ENCODE assay signal across 1 cellular context in the genomic region with DNA sequence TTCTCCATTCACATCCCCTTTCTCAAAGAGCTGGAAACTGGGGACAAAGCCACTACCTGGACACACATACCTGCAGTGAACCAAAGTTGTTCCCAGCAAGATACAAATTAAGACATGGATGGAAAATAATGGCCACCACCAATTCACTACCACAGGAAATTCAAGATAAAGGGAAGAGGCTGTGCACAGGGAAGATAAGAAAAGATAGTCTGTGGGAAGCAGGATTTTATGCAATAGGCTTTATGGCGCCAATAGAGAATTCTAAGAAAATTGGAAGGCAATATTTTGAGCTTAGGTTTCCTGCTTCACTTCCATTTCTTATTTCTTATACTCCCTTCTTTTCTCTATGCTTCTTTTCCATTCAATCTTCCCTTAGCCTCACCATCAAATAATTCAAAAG.
TF ChIP-seq lines count a peak whose summit lies in the region.

No MANE protein-coding gene starts in this region.

TF ChIP-seq in K562, 482 proteins besides CTCF, POLR2A, EP300 and RAD21 (continued from another document):
- TF ChIP-seq ZNF146 (CRISPR knock-in tag; IDR thresholded peaks at IDR 0.05; ENCODE audit: unreplicated experiment) (no peak), HOXB6 (CRISPR knock-in tag; IDR thresholded peaks at IDR 0.05; ENCODE audit: borderline replicate concordance) (no peak), SOX6 (IDR thresholded peaks at IDR 0.05) (peak; percentile 76; the same call in 1 of the 2 replicates), SIRT6 (IDR thresholded peaks at IDR 0.05; ENCODE audit: low read depth, low read length) (no peak), FOXA1 (IDR thresholded peaks at IDR 0.05; ENCODE audit: borderline replicate concordance) (no peak), JUNB (CRISPR knock-in tag; conservative IDR thresholded peaks at IDR 0.05) (no peak), E2F3 (CRISPR knock-in tag; IDR thresholded peaks at IDR 0.05) (no peak), NR1H2 (CRISPR knock-in tag; IDR thresholded peaks at IDR 0.05) (no peak), CEBPG (CRISPR knock-in tag; IDR thresholded peaks at IDR 0.05) (no peak), CEBPG (tag; conservative IDR thresholded peaks at IDR 0.05 in 1 of 2, IDR thresholded peaks at IDR 0.05 in 1 of 2) (peak in 1 of 2 experiments; percentile 55; a peak in 2 of 4 replicates), ADNP (tag; IDR thresholded peaks at IDR 0.05) (peak; percentile 35; the same call in 1 of the 2 replicates), HDGF (IDR thresholded peaks at IDR 0.05) (no peak), HNRNPK (IDR thresholded peaks at IDR 0.05; ENCODE audit: low read depth, low read length, poor library complexity, severe bottlenecking) (no peak), SMAD4 (CRISPR knock-in tag; conservative IDR thresholded peaks at IDR 0.05) (peak; percentile 34), TRIM24 (IDR thresholded peaks at IDR 0.05) (peak in 1 of 2 experiments; percentile 24; a peak in 1 of 4 replicates), CBFA2T3 (IDR thresholded peaks at IDR 0.05) (peak; percentile 81), FOSL1 (tag; conservative IDR thresholded peaks at IDR 0.05) (0 out of 2 replicates have a peak, but pooled peaks have one; percentile 19), SMARCE1 (IDR thresholded peaks at IDR 0.05) (peak; percentile 76; the same call in 1 of the 2 replicates), MEF2A (IDR thresholded peaks at IDR 0.05; ENCODE audit: control insufficient read depth, low read depth, low read length) (no peak), MTA3 (IDR thresholded peaks at IDR 0.05; ENCODE audit: borderline replicate concordance) (peak; percentile 6; the same call in 1 of the 2 replicates), TFAM (CRISPR knock-in tag; conservative IDR thresholded peaks at IDR 0.05) (no peak), PML (IDR thresholded peaks at IDR 0.05; ENCODE audit: low read length) (peak; percentile 20; the same call in 1 of the 2 replicates), RBM14 (IDR thresholded peaks at IDR 0.05; ENCODE audit: borderline replicate concordance, insufficient read depth, low read depth, low read length) (no peak), ZNF584 (CRISPR knock-in tag; IDR thresholded peaks at IDR 0.05; ENCODE audit: low read depth) (no peak), ARID1B (IDR thresholded peaks at IDR 0.05) (peak; percentile 86), ILF3 (IDR thresholded peaks at IDR 0.05; ENCODE audit: borderline replicate concordance) (no peak), NCOR1 (IDR thresholded peaks at IDR 0.05) (peak; percentile 75), TEAD1 (CRISPR knock-in tag; IDR thresholded peaks at IDR 0.05) (no peak), MXI1 (IDR thresholded peaks at IDR 0.05; ENCODE audit: low read depth, low read length) (no peak), MYC (IDR thresholded peaks at IDR 0.05; ENCODE audit: low read depth, low read length) (0 out of 2 replicates have a peak, but pooled peaks have one; percentile 29), MYC (CRISPR knock-in tag; IDR thresholded peaks at IDR 0.05; ENCODE audit: borderline replicate concordance, low read depth) (no peak), SREBF1 (IDR thresholded peaks at IDR 0.05; ENCODE audit: borderline replicate concordance, low read depth, low read length) (no peak), ZFP36 (IDR thresholded peaks at IDR 0.05; ENCODE audit: low read depth, low read length, partially characterized antibody) (peak; percentile 9), ZNF764 (CRISPR knock-in tag; IDR thresholded peaks at IDR 0.05; ENCODE audit: low read depth) (no peak), TCF3 (CRISPR knock-in tag; IDR thresholded peaks at IDR 0.05) (peak; percentile 85), ZNF77 (CRISPR knock-in tag; IDR thresholded peaks at IDR 0.05) (no peak), BDP1 (IDR thresholded peaks at IDR 0.05; ENCODE audit: insufficient read depth, insufficient read length) (no peak), ZEB2 (IDR thresholded peaks at IDR 0.05) (no peak), ESRRA (IDR thresholded peaks at IDR 0.05; ENCODE audit: borderline replicate concordance, low read depth) (0 out of 2 replicates have a peak, but pooled peaks have one; percentile 25)
- TF ChIP-seq, protein P1, sequence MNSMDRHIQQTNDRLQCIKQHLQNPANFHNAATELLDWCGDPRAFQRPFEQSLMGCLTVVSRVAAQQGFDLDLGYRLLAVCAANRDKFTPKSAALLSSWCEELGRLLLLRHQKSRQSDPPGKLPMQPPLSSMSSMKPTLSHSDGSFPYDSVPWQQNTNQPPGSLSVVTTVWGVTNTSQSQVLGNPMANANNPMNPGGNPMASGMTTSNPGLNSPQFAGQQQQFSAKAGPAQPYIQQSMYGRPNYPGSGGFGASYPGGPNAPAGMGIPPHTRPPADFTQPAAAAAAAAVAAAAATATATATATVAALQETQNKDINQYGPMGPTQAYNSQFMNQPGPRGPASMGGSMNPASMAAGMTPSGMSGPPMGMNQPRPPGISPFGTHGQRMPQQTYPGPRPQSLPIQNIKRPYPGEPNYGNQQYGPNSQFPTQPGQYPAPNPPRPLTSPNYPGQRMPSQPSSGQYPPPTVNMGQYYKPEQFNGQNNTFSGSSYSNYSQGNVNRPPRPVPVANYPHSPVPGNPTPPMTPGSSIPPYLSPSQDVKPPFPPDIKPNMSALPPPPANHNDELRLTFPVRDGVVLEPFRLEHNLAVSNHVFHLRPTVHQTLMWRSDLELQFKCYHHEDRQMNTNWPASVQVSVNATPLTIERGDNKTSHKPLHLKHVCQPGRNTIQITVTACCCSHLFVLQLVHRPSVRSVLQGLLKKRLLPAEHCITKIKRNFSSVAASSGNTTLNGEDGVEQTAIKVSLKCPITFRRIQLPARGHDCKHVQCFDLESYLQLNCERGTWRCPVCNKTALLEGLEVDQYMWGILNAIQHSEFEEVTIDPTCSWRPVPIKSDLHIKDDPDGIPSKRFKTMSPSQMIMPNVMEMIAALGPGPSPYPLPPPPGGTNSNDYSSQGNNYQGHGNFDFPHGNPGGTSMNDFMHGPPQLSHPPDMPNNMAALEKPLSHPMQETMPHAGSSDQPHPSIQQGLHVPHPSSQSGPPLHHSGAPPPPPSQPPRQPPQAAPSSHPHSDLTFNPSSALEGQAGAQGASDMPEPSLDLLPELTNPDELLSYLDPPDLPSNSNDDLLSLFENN (IDR thresholded peaks at IDR 0.05; ENCODE audit: low read depth in 2 of 2, low read length in 2 of 2), result 0 out of 4 replicates have a peak, but pooled peaks of 1 of the 2 experiments have one; percentile 18
- TF ChIP-seq, protein P2, sequence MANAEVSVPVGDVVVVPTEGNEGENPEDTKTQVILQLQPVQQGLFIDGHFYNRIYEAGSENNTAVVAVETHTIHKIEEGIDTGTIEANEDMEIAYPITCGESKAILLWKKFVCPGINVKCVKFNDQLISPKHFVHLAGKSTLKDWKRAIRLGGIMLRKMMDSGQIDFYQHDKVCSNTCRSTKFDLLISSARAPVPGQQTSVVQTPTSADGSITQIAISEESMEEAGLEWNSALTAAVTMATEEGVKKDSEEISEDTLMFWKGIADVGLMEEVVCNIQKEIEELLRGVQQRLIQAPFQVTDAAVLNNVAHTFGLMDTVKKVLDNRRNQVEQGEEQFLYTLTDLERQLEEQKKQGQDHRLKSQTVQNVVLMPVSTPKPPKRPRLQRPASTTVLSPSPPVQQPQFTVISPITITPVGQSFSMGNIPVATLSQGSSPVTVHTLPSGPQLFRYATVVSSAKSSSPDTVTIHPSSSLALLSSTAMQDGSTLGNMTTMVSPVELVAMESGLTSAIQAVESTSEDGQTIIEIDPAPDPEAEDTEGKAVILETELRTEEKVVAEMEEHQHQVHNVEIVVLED (CRISPR knock-in tag; IDR thresholded peaks at IDR 0.05), result no peak
- TF ChIP-seq, protein P3, sequence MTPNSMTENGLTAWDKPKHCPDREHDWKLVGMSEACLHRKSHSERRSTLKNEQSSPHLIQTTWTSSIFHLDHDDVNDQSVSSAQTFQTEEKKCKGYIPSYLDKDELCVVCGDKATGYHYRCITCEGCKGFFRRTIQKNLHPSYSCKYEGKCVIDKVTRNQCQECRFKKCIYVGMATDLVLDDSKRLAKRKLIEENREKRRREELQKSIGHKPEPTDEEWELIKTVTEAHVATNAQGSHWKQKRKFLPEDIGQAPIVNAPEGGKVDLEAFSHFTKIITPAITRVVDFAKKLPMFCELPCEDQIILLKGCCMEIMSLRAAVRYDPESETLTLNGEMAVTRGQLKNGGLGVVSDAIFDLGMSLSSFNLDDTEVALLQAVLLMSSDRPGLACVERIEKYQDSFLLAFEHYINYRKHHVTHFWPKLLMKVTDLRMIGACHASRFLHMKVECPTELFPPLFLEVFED (CRISPR knock-in tag; conservative IDR thresholded peaks at IDR 0.05), result no peak
- TF ChIP-seq, protein P4, sequence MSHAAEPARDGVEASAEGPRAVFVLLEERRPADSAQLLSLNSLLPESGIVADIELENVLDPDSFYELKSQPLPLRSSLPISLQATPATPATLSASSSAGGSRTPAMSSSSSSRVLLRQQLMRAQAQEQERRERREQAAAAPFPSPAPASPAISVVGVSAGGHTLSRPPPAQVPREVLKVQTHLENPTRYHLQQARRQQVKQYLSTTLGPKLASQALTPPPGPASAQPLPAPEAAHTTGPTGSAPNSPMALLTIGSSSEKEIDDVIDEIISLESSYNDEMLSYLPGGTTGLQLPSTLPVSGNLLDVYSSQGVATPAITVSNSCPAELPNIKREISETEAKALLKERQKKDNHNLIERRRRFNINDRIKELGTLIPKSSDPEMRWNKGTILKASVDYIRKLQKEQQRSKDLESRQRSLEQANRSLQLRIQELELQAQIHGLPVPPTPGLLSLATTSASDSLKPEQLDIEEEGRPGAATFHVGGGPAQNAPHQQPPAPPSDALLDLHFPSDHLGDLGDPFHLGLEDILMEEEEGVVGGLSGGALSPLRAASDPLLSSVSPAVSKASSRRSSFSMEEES (CRISPR knock-in tag; IDR thresholded peaks at IDR 0.05), result no peak
- TF ChIP-seq, protein P5, sequence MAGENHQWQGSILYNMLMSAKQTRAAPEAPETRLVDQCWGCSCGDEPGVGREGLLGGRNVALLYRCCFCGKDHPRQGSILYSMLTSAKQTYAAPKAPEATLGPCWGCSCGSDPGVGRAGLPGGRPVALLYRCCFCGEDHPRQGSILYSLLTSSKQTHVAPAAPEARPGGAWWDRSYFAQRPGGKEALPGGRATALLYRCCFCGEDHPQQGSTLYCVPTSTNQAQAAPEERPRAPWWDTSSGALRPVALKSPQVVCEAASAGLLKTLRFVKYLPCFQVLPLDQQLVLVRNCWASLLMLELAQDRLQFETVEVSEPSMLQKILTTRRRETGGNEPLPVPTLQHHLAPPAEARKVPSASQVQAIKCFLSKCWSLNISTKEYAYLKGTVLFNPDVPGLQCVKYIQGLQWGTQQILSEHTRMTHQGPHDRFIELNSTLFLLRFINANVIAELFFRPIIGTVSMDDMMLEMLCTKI (IDR thresholded peaks at IDR 0.05; ENCODE audit: partially characterized antibody), result no peak
- TF ChIP-seq, protein P6, sequence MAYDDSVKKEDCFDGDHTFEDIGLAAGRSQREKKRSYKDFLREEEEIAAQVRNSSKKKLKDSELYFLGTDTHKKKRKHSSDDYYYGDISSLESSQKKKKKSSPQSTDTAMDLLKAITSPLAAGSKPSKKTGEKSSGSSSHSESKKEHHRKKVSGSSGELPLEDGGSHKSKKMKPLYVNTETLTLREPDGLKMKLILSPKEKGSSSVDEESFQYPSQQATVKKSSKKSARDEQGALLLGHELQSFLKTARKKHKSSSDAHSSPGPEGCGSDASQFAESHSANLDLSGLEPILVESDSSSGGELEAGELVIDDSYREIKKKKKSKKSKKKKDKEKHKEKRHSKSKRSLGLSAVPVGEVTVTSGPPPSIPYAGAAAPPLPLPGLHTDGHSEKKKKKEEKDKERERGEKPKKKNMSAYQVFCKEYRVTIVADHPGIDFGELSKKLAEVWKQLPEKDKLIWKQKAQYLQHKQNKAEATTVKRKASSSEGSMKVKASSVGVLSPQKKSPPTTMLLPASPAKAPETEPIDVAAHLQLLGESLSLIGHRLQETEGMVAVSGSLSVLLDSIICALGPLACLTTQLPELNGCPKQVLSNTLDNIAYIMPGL (CRISPR knock-in tag; IDR thresholded peaks at IDR 0.05), result no peak
- TF ChIP-seq, protein P7, sequence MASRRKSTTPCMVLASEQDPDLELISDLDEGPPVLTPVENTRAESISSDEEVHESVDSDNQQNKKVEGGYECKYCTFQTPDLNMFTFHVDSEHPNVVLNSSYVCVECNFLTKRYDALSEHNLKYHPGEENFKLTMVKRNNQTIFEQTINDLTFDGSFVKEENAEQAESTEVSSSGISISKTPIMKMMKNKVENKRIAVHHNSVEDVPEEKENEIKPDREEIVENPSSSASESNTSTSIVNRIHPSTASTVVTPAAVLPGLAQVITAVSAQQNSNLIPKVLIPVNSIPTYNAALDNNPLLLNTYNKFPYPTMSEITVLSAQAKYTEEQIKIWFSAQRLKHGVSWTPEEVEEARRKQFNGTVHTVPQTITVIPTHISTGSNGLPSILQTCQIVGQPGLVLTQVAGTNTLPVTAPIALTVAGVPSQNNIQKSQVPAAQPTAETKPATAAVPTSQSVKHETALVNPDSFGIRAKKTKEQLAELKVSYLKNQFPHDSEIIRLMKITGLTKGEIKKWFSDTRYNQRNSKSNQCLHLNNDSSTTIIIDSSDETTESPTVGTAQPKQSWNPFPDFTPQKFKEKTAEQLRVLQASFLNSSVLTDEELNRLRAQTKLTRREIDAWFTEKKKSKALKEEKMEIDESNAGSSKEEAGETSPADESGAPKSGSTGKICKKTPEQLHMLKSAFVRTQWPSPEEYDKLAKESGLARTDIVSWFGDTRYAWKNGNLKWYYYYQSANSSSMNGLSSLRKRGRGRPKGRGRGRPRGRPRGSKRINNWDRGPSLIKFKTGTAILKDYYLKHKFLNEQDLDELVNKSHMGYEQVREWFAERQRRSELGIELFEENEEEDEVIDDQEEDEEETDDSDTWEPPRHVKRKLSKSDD (conservative IDR thresholded peaks at IDR 0.05; ENCODE audit: low read length), result no peak
- TF ChIP-seq, protein P8, sequence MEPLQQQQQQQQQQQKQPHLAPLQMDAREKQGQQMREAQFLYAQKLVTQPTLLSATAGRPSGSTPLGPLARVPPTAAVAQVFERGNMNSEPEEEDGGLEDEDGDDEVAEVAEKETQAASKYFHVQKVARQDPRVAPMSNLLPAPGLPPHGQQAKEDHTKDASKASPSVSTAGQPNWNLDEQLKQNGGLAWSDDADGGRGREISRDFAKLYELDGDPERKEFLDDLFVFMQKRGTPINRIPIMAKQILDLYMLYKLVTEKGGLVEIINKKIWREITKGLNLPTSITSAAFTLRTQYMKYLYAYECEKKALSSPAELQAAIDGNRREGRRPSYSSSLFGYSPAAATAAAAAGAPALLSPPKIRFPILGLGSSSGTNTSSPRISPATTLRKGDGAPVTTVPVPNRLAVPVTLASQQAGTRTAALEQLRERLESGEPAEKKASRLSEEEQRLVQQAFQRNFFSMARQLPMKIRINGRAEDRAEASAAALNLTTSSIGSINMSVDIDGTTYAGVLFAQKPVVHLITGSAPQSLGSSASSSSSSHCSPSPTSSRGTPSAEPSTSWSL (CRISPR knock-in tag; IDR thresholded peaks at IDR 0.05; ENCODE audit: borderline replicate concordance), result no peak
- TF ChIP-seq, protein P9, sequence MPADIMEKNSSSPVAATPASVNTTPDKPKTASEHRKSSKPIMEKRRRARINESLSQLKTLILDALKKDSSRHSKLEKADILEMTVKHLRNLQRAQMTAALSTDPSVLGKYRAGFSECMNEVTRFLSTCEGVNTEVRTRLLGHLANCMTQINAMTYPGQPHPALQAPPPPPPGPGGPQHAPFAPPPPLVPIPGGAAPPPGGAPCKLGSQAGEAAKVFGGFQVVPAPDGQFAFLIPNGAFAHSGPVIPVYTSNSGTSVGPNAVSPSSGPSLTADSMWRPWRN (IDR thresholded peaks at IDR 0.05; ENCODE audit: low read depth), result 0 out of 2 replicates have a peak, but pooled peaks have one; percentile 24
